In genomic region chr4:8164194-8164565, GRCh38 we compare ENCODE assay signal across 25 cellular contexts. TPM values are rescaled to one million over a fixed set of nuclear protein-coding genes. Genes with fewer than 3 reads are reported as not detected.
DNase-seq lines count a peak whose midpoint lies in the region; ATAC-seq, FAIRE-seq and TF ChIP-seq lines count a peak whose summit lies in the region.
"Had no signal": no experiment of that assay in that cellular context is flagged by ENCODE, and none has a peak within 500 bp of the region (broad histone marks: within the 10 kb centered on the region; RNA-seq: fewer than 3 reads in every experiment).

No MANE protein-coding gene starts in this region.

- H3K27ac Mint-ChIP-seq in naive B cell: peak overlapping the region; percentile 8 to 95 (median 82)
- H3K27ac Mint-ChIP-seq in stimulated activated naive B cell treated with anti-CD40 and anti-IgM and Interleukin-4, amounts not matched to agents 10 μg/mL and 1 μg/mL and 100 μg/mL, for 72 hours: peak overlapping the region; percentile 88
- H3K27ac Mint-ChIP-seq: activated naive CD8-positive, alpha-beta T cell; activated T-helper 2 cell treated with anti-CD3 and anti-CD28 coated beads, Interferon-gamma antibody, Interleukin-2, Interleukin-4, amounts not matched to agents 10 μg/mL and 5 μg/mL and 100 μg/mL, durations not matched to agents 14 hours and 24 hours and 36 hours; GM23338; progenitor cell of endocrine pancreas had no signal

- peak overlapping the region in 1 of 8 donors; percentile 26 for H3K4me3 Mint-ChIP-seq in naive B cell
- H3K4me3 Mint-ChIP-seq in stimulated activated naive B cell treated with anti-CD40 and anti-IgM and Interleukin-4, amounts not matched to agents 10 μg/mL and 1 μg/mL and 100 μg/mL, for 72 hours: peak overlapping the region in 1 of 2 donors; percentile 5
- H3K4me3 Mint-ChIP-seq: activated naive CD8-positive, alpha-beta T cell; CD14-positive monocyte; GM23338 had no signal

- TF ChIP-seq CTCF in D721Med (IDR thresholded peaks at IDR 0.05; ENCODE audit: insufficient read depth, missing control alignments): no peak

- no peak for ATAC-seq in naive B cell (ENCODE audit: low read depth in 2 of 2)
- ATAC-seq in stimulated activated naive B cell treated with anti-CD40 and anti-IgM and Interleukin-4, amounts not matched to agents 10 μg/mL and 1 μg/mL and 100 μg/mL, for 72 hours (replicated peaks): peak in 1 of 2 donors; percentile 12
- ATAC-seq: GM23338, left lobe of liver, right lobe of liver had no signal

- peaks cover 52 to 67% (median 54%) of the 10 kb centered on the region in 3 donors for H3K4me1 Mint-ChIP-seq in naive B cell
- H3K4me1 Mint-ChIP-seq in stimulated activated naive B cell treated with anti-CD40 and anti-IgM and Interleukin-4, amounts not matched to agents 10 μg/mL and 1 μg/mL and 100 μg/mL, for 72 hours: peaks cover 63 to 86% of the 10 kb centered on the region in 2 donors

- H3K27me3 Mint-ChIP-seq in naive B cell: no peaks in the 10 kb centered on the region
- no peaks in the 10 kb centered on the region for H3K27me3 Mint-ChIP-seq in stimulated activated naive B cell treated with anti-CD40 and anti-IgM and Interleukin-4, amounts not matched to agents 10 μg/mL and 1 μg/mL and 100 μg/mL, for 72 hours

- H3K9me3 Mint-ChIP-seq in naive B cell: peaks cover 7 to 15% (median 8%) of the 10 kb centered on the region in 7 donors
- peaks cover 8 to 14% of the 10 kb centered on the region in 2 donors for H3K9me3 Mint-ChIP-seq in stimulated activated naive B cell treated with anti-CD40 and anti-IgM and Interleukin-4, amounts not matched to agents 10 μg/mL and 1 μg/mL and 100 μg/mL, for 72 hours

- no peak for FAIRE-seq in D721Med (lab: Jason Lieb, UNC)
- FAIRE-seq: colon, RCC 7860 had no signal

- H3K36me3 Mint-ChIP-seq in naive B cell: no peaks in the 10 kb centered on the region
- H3K36me3 Mint-ChIP-seq in stimulated activated naive B cell treated with anti-CD40 and anti-IgM and Interleukin-4, amounts not matched to agents 10 μg/mL and 1 μg/mL and 100 μg/mL, for 72 hours: peaks cover 0 to 6% of the 10 kb centered on the region in 2 donors
- H3K36me3 Mint-ChIP-seq: activated naive CD8-positive, alpha-beta T cell; CD14-positive monocyte had no signal

- DNase-seq in NCI-H1417 (lab: John Stamatoyannopoulos, UW) (peak; percentile 24 to 25 (median 25)), NCI-H1417 treated with DMSO at 0.1 percent for 48 hours (lab: John Stamatoyannopoulos, UW) (no peak), SW480 (ENCODE audit: low spot score) (peak; percentile 74), naive B cell (no peak), D721Med (ENCODE audit: insufficient read length, low spot score) (no peak), DMS114 treated with DMSO at 0.1 percent for 48 hours (lab: John Stamatoyannopoulos, UW; ENCODE audit: unreplicated experiment) (no peak)
- no peak for DNase-seq in stimulated activated naive B cell treated with anti-CD40 and anti-IgM and Interleukin-4, amounts not matched to agents 10 μg/mL and 1 μg/mL and 100 μg/mL, for 72 hours
- no peak for DNase-seq in activated CD4-positive, alpha-beta T cell treated with anti-CD3 and anti-CD28 coated beads, Interleukin-2, amount 50 U/mL, for 48 hours
- DNase-seq: effector CD4-positive, alpha-beta T cell; glutamatergic neuron; mesendoderm; NCI-H1048; NCI-H1694 treated with DMSO at 0.1 percent for 48 hours; NCI-H226; right lobe of liver; stimulated activated CD4-positive, alpha-beta T cell treated with anti-CD3 and anti-CD28 coated beads, Interleukin-4, amount 100 ng/mL, for 24 hours; upper lobe of left lung had no signal

RNA-seq across cellular contexts. Expression of gene ABLIM2, which starts 5.6 kb away (rescaled TPM):
- 1 to 10 TPM in 3 of 6 donors, under 1 TPM in 3; 0.52 to 3.4 (median 1.1) TPM for polyA plus RNA-seq in naive B cell (ENCODE audit: low read depth in 6 of 6)
- polyA plus RNA-seq: CD14-positive monocyte had no signal

RNA-seq across cellular contexts. Expression of gene SH3TC1, which starts 34.9 kb away (rescaled TPM):
- 10 to 100 TPM; 24.1 to 64.3 (median 37.5) TPM for polyA plus RNA-seq in naive B cell (ENCODE audit: low read depth in 6 of 6)
- polyA plus RNA-seq: GM23338 had no signal

Comparison
In these comparisons a context has a peak if more than half of its experiments do, and no peak if none do; other contexts are left out.
1. DNase-seq: peak in NCI-H1417 (3 of 3) and SW480 (single experiment); none in NCI-H1417 treated with DMSO at 0.1 percent for 48 hours (single experiment), naive B cell (single experiment), stimulated activated naive B cell treated with anti-CD40 and anti-IgM and Interleukin-4, amounts not matched to agents 10 μg/mL and 1 μg/mL and 100 μg/mL, for 72 hours (single experiment), D721Med (single experiment), DMS114 treated with DMSO at 0.1 percent for 48 hours (single experiment) and activated CD4-positive, alpha-beta T cell treated with anti-CD3 and anti-CD28 coated beads, Interleukin-2, amount 50 U/mL, for 48 hours (0 of 2).